In the genomic region with DNA sequence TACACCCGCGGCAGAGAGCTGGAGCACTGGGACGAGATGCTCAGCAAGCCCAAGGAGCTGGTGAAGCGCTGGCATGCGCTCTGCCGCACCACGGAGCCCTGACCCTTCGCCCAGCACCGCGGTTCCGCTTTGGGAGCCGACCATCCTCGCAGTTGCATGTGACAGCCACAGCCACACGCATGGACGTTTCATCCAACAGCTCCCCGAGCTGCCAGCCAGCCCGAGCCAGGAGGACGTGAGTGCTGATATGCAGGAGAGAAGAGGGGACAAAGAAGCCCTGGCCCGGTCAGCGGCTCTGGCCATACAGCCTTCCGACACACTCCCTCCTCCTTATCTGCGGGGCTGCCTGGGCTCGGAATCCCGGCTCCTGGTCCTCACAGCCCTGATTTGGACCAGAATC, we compare ENCODE assay signal across 4 cellular contexts. TPM values are rescaled to one million over a fixed set of nuclear protein-coding genes. Genes with fewer than 3 reads are reported as not detected.
"Had no signal": no experiment of that assay in that cellular context is flagged by ENCODE, and none has a peak within 500 bp of the region (broad histone marks: within the 10 kb centered on the region; RNA-seq: fewer than 3 reads in every experiment).

No MANE protein-coding gene starts in this region.

RNA-seq across cellular contexts. Expression of a gene that starts 8.6 kb away (rescaled TPM):
- total RNA-seq: PC-3, SJCRH30, SK-MEL-5 had no signal

RNA-seq across cellular contexts. Expression of a gene that starts 31.1 kb away (rescaled TPM):
- total RNA-seq: RPMI7951, SJCRH30, SK-MEL-5 had no signal
